7 cellular contexts compared by ENCODE assay signal in the genomic region with DNA sequence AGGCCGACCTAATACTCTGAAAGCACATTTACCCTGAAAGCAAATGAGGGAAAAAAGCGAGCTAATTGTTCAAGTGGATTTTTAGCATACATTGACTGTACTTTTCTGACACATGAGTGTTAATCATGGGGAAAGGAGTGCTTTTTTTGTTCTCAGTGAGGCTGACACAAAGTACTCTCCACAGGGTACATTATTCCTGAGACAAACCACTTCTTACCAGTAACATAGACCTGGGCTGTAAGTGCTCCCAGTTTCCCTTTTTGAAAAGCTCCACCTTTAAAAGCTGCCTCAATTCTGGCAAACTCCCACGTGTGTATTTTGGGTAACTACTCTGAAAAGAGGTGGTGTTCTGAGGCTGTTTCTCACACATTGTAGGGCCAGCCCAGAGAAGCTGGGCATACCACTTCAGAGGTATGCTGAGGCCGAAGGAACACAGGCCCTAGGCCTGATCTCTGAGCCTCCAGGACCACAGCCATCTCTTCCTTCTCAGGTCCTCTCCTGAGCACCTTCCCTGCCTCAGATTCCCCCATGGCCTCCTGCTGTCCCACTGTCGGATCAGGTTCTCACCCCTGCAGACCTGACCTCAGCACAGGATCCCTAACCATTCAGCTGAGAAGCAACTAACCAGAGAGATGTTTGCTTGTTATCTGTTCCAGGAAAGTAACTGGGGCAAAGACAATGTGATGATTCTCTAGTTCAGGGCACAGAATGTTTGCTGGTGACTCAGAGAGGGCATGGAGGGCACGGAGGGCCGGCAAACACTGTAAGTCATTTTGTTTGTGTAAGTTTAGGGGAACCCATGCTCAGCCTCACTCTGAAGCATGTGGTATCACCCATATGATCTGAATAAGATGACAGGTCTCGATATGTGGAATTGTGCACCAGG. TPM values are rescaled to one million over a fixed set of nuclear protein-coding genes. Genes with fewer than 3 reads are reported as not detected.
"Had no signal": no experiment of that assay in that cellular context is flagged by ENCODE, and none has a peak within 500 bp of the region (broad histone marks: within the 10 kb centered on the region; RNA-seq: fewer than 3 reads in every experiment).

No MANE protein-coding gene starts in this region.

RNA-seq across cellular contexts. Expression of gene RHO, which starts 29.6 kb away (rescaled TPM):
- total RNA-seq: activated CD8-positive, alpha-beta memory T cell treated with anti-CD3 and anti-CD28 coated beads for 36 hours; activated naive CD8-positive, alpha-beta T cell treated with anti-CD3 and anti-CD28 coated beads for 36 hours; activated T-helper 1 cell treated with anti-CD3 and anti-CD28 coated beads, Interleukin-12 subunit alpha, Interleukin-12 subunit beta, Interleukin-2, Interleukin-4 antibody, amounts not matched to agents 30 ng/mL and 10 ng/mL and 1 ng/mL, durations not matched to agents 14 hours and 24 hours and 36 hours; fibroblast of villous mesenchyme; transverse colon had no signal
- polyA plus RNA-seq: esophagus had no signal

RNA-seq across cellular contexts. Expression of gene H1-8, which starts 44.1 kb away (rescaled TPM):
- total RNA-seq: activated CD8-positive, alpha-beta memory T cell treated with anti-CD3 and anti-CD28 coated beads for 36 hours; activated naive CD8-positive, alpha-beta T cell treated with anti-CD3 and anti-CD28 coated beads for 36 hours; activated T-helper 1 cell treated with anti-CD3 and anti-CD28 coated beads, Interleukin-12 subunit alpha, Interleukin-12 subunit beta, Interleukin-2, Interleukin-4 antibody, amounts not matched to agents 30 ng/mL and 10 ng/mL and 1 ng/mL, durations not matched to agents 14 hours and 24 hours and 36 hours; fibroblast of villous mesenchyme; prostate gland; transverse colon had no signal
- polyA plus RNA-seq: esophagus had no signal
